16 cellular contexts compared by ENCODE assay signal in genomic region chr1:92065042-92065441, GRCh38. TPM values are rescaled to one million over a fixed set of nuclear protein-coding genes. Genes with fewer than 3 reads are reported as not detected.
DNase-seq lines count a peak whose midpoint lies in the region; ATAC-seq and TF ChIP-seq lines count a peak whose summit lies in the region.
"Had no signal": no experiment of that assay in that cellular context is flagged by ENCODE, and none has a peak within 500 bp of the region (broad histone marks: within the 10 kb centered on the region; RNA-seq: fewer than 3 reads in every experiment).

No MANE protein-coding gene starts in this region.

- H2BK120ac ChIP-seq in neuronal stem cell (ENCODE audit: low read depth, low read length): no peak overlapping the region

- no peak overlapping the region for H4K91ac ChIP-seq in neuronal stem cell (ENCODE audit: low read depth, low read length, poor library complexity)

- H3K27ac ChIP-seq in RWPE2 (ENCODE audit: poor library complexity, severe bottlenecking) (no peak overlapping the region), dorsolateral prefrontal cortex (no peak overlapping the region), neuronal stem cell (replicated peaks; ENCODE audit: low read length) (no peak overlapping the region)

- H2AFZ ChIP-seq in neuronal stem cell (ENCODE audit: low read length): no peak overlapping the region

- no peaks in the 10 kb centered on the region for H3K4me1 ChIP-seq in RWPE2 (ENCODE audit: insufficient read depth, poor library complexity, severe bottlenecking)
- no peaks in the 10 kb centered on the region for H3K4me1 ChIP-seq in neuronal stem cell (ENCODE audit: control insufficient read depth in 2 of 2, insufficient read depth in 1 of 2, low read depth in 1 of 2, low read length in 2 of 2)

- no peaks in the 10 kb centered on the region for H3K36me3 ChIP-seq in RWPE2 (ENCODE audit: low read depth)
- no peaks in the 10 kb centered on the region for H3K36me3 ChIP-seq in neuronal stem cell (replicated peaks in 1 of 2; ENCODE audit: control insufficient read depth in 2 of 2, insufficient read depth in 2 of 2, low read length in 2 of 2)

- intact Hi-C loops in dorsolateral prefrontal cortex (cut with DNase I): no loop called here
- intact Hi-C loops in head of caudate nucleus (cut with DNase I): no loop called here

- H2AK5ac ChIP-seq in neuronal stem cell (ENCODE audit: low read depth, low read length): no peak overlapping the region

- no peak overlapping the region for H2BK12ac ChIP-seq in neuronal stem cell (ENCODE audit: low read length)

- peak; percentile 9 for DNase-seq in DMS 273 (lab: John Stamatoyannopoulos, UW; ENCODE audit: unreplicated experiment)
- no peak for DNase-seq in DMS 273 treated with DMSO at 0.1 percent for 48 hours (lab: John Stamatoyannopoulos, UW)
- peak; percentile 30 for DNase-seq in HuH-7 (ENCODE audit: low spot score)
- DNase-seq in RWPE2 (ENCODE audit: low spot score): no peak
- peak; percentile 6 for DNase-seq in fibroblast of villous mesenchyme (ENCODE audit: low read depth)
- DNase-seq in dorsolateral prefrontal cortex: no peak
- DNase-seq in neuronal stem cell (ENCODE audit: low spot score): no peak
- DNase-seq in head of caudate nucleus: no peak
- DNase-seq: activated CD4-positive, CD25-positive, alpha-beta regulatory T cell treated with anti-CD3 and anti-CD28 coated beads, Interleukin-2, amount 50 U/mL, for 72 hours; activated naive CD4-positive, alpha-beta T cell treated with anti-CD3 and anti-CD28 coated beads, Interleukin-2, amount 50 U/mL, for 16 hours; CD8-positive, alpha-beta memory T cell; GF-D8; MM.1S had no signal

- H3K23ac ChIP-seq in neuronal stem cell (ENCODE audit: low read depth, low read length, poor library complexity): no peak overlapping the region

- no peak overlapping the region for H3K18ac ChIP-seq in neuronal stem cell (ENCODE audit: low read length)

- H3K9me3 ChIP-seq in RWPE2 (ENCODE audit: severe bottlenecking) (no peaks in the 10 kb centered on the region), neuronal stem cell (replicated peaks in 1 of 2; ENCODE audit: control insufficient read depth in 2 of 2, insufficient read depth in 1 of 2, low read depth in 1 of 2, low read length in 2 of 2) (no peaks in the 10 kb centered on the region)

- ATAC-seq in RWPE2 (ENCODE audit: low read depth): no peak
- ATAC-seq: natural killer cell treated with Interleukin-12 subunit alpha and Interleukin-12 subunit beta and Interleukin-15 and Interleukin-18, amount 100 ng/mL, for 72 hours had no signal

- H3K79me1 ChIP-seq in neuronal stem cell (ENCODE audit: low read depth, low read length): no peaks in the 10 kb centered on the region

- H3K14ac ChIP-seq in neuronal stem cell (ENCODE audit: low read length): no peak overlapping the region

- H3K4me3 ChIP-seq in RWPE2 (ENCODE audit: severe bottlenecking): no peak overlapping the region
- no peak overlapping the region for H3K4me3 ChIP-seq in fibroblast of villous mesenchyme (ENCODE audit: low read depth, low read length)
- H3K4me3 ChIP-seq in dorsolateral prefrontal cortex: no peak overlapping the region
- H3K4me3 ChIP-seq in neuronal stem cell (ENCODE audit: low read length in 2 of 2): no peak overlapping the region
- H3K4me3 ChIP-seq: lung had no signal

- no peak overlapping the region for H3K4me2 ChIP-seq in neuronal stem cell (ENCODE audit: insufficient read depth, low read length, poor library complexity, severe bottlenecking)

- TF ChIP-seq CTCF in RWPE2 (IDR thresholded peaks at IDR 0.05; ENCODE audit: poor library complexity, severe bottlenecking): peak; percentile 19
- peak; percentile 16 for TF ChIP-seq CTCF in fibroblast of villous mesenchyme (IDR thresholded peaks at IDR 0.05; ENCODE audit: insufficient read depth, low read depth, low read length)
- TF ChIP-seq CTCF in dorsolateral prefrontal cortex (IDR thresholded peaks at IDR 0.05 in 54 of 56, conservative IDR thresholded peaks at IDR 0.05 in 2 of 56; ENCODE audit: low read depth in 1 of 56, partially characterized antibody in 56 of 56): no peak

- H3K27me3 ChIP-seq in RWPE2 (ENCODE audit: insufficient read depth, poor library complexity, severe bottlenecking) (no peaks in the 10 kb centered on the region), dorsolateral prefrontal cortex (no peaks in the 10 kb centered on the region), neuronal stem cell (ENCODE audit: control insufficient read depth in 3 of 3, insufficient read depth in 3 of 3, low read depth in 1 of 3, low read length in 3 of 3) (no peaks in the 10 kb centered on the region)

- no peak overlapping the region for H4K8ac ChIP-seq in neuronal stem cell (ENCODE audit: low read depth, low read length)

- no peak overlapping the region for H3K4ac ChIP-seq in neuronal stem cell (ENCODE audit: low read length)

- H3K9ac ChIP-seq in neuronal stem cell (ENCODE audit: low read depth, low read length, poor library complexity): no peak overlapping the region

- H2BK15ac ChIP-seq in neuronal stem cell (ENCODE audit: low read length): no peak overlapping the region

- H2BK5ac ChIP-seq in neuronal stem cell (ENCODE audit: low read length): no peak overlapping the region

- no CpG with 5 or more reads among the region's 3 CpGs for WGBS in neuronal stem cell (ENCODE audit: extremely low coverage in 2 of 2, insufficient read length in 2 of 2, insufficient replicate concordance in 1 of 2), 2 donors

RNA-seq across cellular contexts. Expression of gene SETSIP, which starts 10.2 kb away (rescaled TPM):
- total RNA-seq in fibroblast of villous mesenchyme: 0.32 and 0.43 TPM in 2 replicates
- under 1 TPM in 1 of 120 experiments, not detected in 119; 0.63 TPM for total RNA-seq in dorsolateral prefrontal cortex
- 0.40 TPM for polyA plus RNA-seq in neuronal stem cell (2013, experiment 1 of 2)
- polyA plus RNA-seq in neuronal stem cell (2013, experiment 2 of 2): 0.33 TPM
- total RNA-seq: lung; natural killer cell treated with Interleukin-12 subunit alpha and Interleukin-12 subunit beta and Interleukin-15 and Interleukin-18, amount 100 ng/mL, for 72 hours; subcutaneous adipose tissue had no signal
- polyA plus RNA-seq: CD8-positive, alpha-beta memory T cell had no signal

RNA-seq across cellular contexts. Expression of gene BTBD8, which starts 15.1 kb away (rescaled TPM):
- total RNA-seq in fibroblast of villous mesenchyme: 2.3 and 4.3 TPM in 2 replicates
- total RNA-seq in dorsolateral prefrontal cortex: 100 to 1,000 TPM in 96 of 120 experiments, 10 to 100 TPM in 24; 46.0 to 185 (median 122) TPM
- polyA plus RNA-seq in neuronal stem cell (2013, experiment 1 of 2): 2.7 TPM
- polyA plus RNA-seq in neuronal stem cell (2013, experiment 2 of 2): 2.9 TPM

RNA-seq across cellular contexts. Expression of gene EPHX4, which starts 35.3 kb away (rescaled TPM):
- total RNA-seq in fibroblast of villous mesenchyme (0.43 and 1.9 TPM in 2 replicates), dorsolateral prefrontal cortex (10 to 100 TPM in 118 of 120 experiments, 1 to 10 TPM in 2; 3.6 to 37.6 (median 22.4) TPM)
- polyA plus RNA-seq in neuronal stem cell (2013, experiment 1 of 2): 0.46 TPM
- 0.48 TPM for polyA plus RNA-seq in neuronal stem cell (2013, experiment 2 of 2)

Comparison
In these comparisons a context has a peak if more than half of its experiments do, and no peak if none do; other contexts are left out.
1. DNase-seq: peak in DMS 273 (single experiment), HuH-7 (single experiment) and fibroblast of villous mesenchyme (single experiment); none in DMS 273 treated with DMSO at 0.1 percent for 48 hours (single experiment), RWPE2 (single experiment), dorsolateral prefrontal cortex (0 of 10), neuronal stem cell (single experiment) and head of caudate nucleus (0 of 42).
2. CTCF ChIP-seq: peak in RWPE2 (single experiment) and fibroblast of villous mesenchyme (single experiment); none in dorsolateral prefrontal cortex (0 of 56).